Comparison of ENCODE assay signal across 1 cellular context in genomic region chr1:157377216-157377821, GRCh38.
TF ChIP-seq lines count a peak whose summit lies in the region.

No MANE protein-coding gene starts in this region.

TF ChIP-seq in K562, 482 proteins besides CTCF, POLR2A, EP300 and RAD21 (continued from another document):
- TF ChIP-seq DEAF1 (CRISPR knock-in tag; IDR thresholded peaks at IDR 0.05) = peak; percentile 66
